17 cellular contexts compared by ENCODE assay signal in genomic region chr9:1522219-1522767, GRCh38.
A peak's percentile ranks its signal among the peaks of the same experiment; 100 is the strongest.
DNase-seq lines count a peak whose midpoint lies in the region; ATAC-seq and TF ChIP-seq lines count a peak whose summit lies in the region.
"Had no signal": no experiment of that assay in that cellular context is flagged by ENCODE, and none has a peak within 500 bp of the region (broad histone marks: within the 10 kb centered on the region; RNA-seq: fewer than 3 reads in every experiment).

No MANE protein-coding gene starts in this region.

- in situ Hi-C loops in GM13977 (cut with MboI; ENCODE audit: low pct_unique_long_range_greater_than_20kb, low sequenced_read_pairs, unreplicated experiment): no loop called here

- no peaks in the 10 kb centered on the region for H3K9me3 Mint-ChIP-seq in activated naive CD4-positive, alpha-beta T cell treated with anti-CD3 and anti-CD28 coated beads for 36 hours
- H3K9me3 Mint-ChIP-seq: CD4-positive, alpha-beta T cell had no signal

- H3K4me3 Mint-ChIP-seq in activated naive CD4-positive, alpha-beta T cell treated with anti-CD3 and anti-CD28 coated beads for 36 hours: no peak overlapping the region
- H3K4me3 Mint-ChIP-seq: CD4-positive, alpha-beta T cell had no signal

- intact Hi-C loops in activated naive CD4-positive, alpha-beta T cell treated with anti-CD3 and anti-CD28 coated beads for 36 hours (cut with micrococcal nuclease): no loop called here

- H3K27ac Mint-ChIP-seq in activated naive CD4-positive, alpha-beta T cell treated with anti-CD3 and anti-CD28 coated beads for 36 hours: no peak overlapping the region
- H3K27ac Mint-ChIP-seq: CD4-positive, alpha-beta T cell had no signal

- no peaks in the 10 kb centered on the region for H3K4me1 Mint-ChIP-seq in activated naive CD4-positive, alpha-beta T cell treated with anti-CD3 and anti-CD28 coated beads for 36 hours (ENCODE audit: low read depth)

- TF ChIP-seq CTCF in GM13977 (IDR thresholded peaks at IDR 0.05; ENCODE audit: extremely low read depth, insufficient read depth, missing control alignments): no peak

- no peaks in the 10 kb centered on the region for H3K36me3 Mint-ChIP-seq in activated naive CD4-positive, alpha-beta T cell treated with anti-CD3 and anti-CD28 coated beads for 36 hours (ENCODE audit: low read depth)

- DNase-seq in GM13977 (ENCODE audit: low spot score) (peak; percentile 36), NCI-H1048 (lab: John Stamatoyannopoulos, UW) (no peak), NCI-H187 (lab: John Stamatoyannopoulos, UW) (no peak)
- DNase-seq in activated naive CD4-positive, alpha-beta T cell treated with anti-CD3 and anti-CD28 coated beads for 36 hours: no peak
- DNase-seq in activated T-cell treated with anti-CD3 and anti-CD28 coated beads, Interleukin-2, amount 50 U/mL, for 48 hours: no peak
- DNase-seq: activated CD4-positive, CD25-positive, alpha-beta regulatory T cell; CD4-positive, alpha-beta T cell; colonic mucosa; DND-41; erythroblast; mesendoderm; right cardiac atrium; SHP77 treated with DMSO at 0.1 percent for 48 hours had no signal

- ATAC-seq in GM19452 (IDR thresholded peaks at IDR 0.05; ENCODE audit: unreplicated experiment) (peak; percentile 65), HG02571 (IDR thresholded peaks at IDR 0.05; ENCODE audit: unreplicated experiment) (peak; percentile 65), HG03108 (IDR thresholded peaks at IDR 0.05; ENCODE audit: unreplicated experiment) (peak; percentile 62)
- ATAC-seq: A549, right cardiac atrium had no signal

- CTCF ChIA-PET in activated naive CD4-positive, alpha-beta T cell treated with anti-CD3 and anti-CD28 coated beads for 36 hours (lab: Charles Lee): no interaction called here

- H3K27me3 Mint-ChIP-seq in activated naive CD4-positive, alpha-beta T cell treated with anti-CD3 and anti-CD28 coated beads for 36 hours (ENCODE audit: low read depth): peaks cover 1% of the 10 kb centered on the region
- H3K27me3 Mint-ChIP-seq: CD4-positive, alpha-beta T cell had no signal
